8 cellular contexts compared by ENCODE assay signal in the genomic region with DNA sequence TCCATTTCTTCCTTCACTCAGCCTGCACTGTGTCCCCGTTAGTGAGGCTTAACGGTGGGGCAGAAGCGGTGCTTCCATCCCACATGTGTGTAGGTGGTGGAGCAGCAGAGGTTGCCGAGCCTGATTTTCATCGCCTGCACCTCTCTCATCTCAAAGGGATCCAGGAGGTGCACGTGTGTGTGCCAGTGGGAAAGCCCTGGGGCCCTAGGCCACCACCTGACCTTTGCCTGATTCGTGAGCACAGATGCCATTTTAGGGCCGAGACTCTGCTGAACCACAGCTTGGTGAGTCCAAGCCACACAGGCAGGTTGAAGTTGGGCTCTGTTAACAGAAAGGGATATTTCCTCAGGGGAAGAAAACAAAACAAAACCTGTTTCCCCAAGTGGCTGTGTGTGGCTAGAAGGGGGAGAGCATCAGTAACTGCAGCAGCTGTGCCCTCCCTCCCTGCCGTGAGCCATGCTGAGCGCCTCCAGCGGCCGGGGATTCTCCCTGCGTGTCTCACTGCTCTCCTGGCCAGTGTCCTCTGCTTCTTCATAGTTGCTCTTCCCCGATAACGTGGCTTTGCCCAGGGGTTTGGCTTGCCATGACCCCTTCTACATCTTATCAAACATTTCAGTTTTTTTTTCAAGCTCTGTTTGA.
A peak's percentile ranks its signal among the peaks of the same experiment; 100 is the strongest.
DNase-seq lines count a peak whose midpoint lies in the region; ATAC-seq and TF ChIP-seq lines count a peak whose summit lies in the region.

No MANE protein-coding gene starts in this region.

- H3K9me3 Mint-ChIP-seq in activated CD4-positive, alpha-beta T cell treated with anti-CD3 and anti-CD28 coated beads for 36 hours (ENCODE audit: low read depth), result peaks cover 6% of the 10 kb centered on the region
- peaks cover 0 to 5% of the 10 kb centered on the region in 2 donors for H3K9me3 Mint-ChIP-seq in activated naive CD4-positive, alpha-beta T cell treated with anti-CD3 and anti-CD28 coated beads, Interleukin-2, amount 50 U/mL, for 72 hours
- H3K9me3 Mint-ChIP-seq in naive thymus-derived CD4-positive, alpha-beta T cell, result peaks cover 0 to 6% (median 0%) of the 10 kb centered on the region in 11 donors

- H3K27ac ChIP-seq in naive thymus-derived CD4-positive, alpha-beta T cell (ENCODE audit: low read depth, low read length), result no peak overlapping the region

- H3K4me3 ChIP-seq in naive thymus-derived CD4-positive, alpha-beta T cell (ENCODE audit: low read length), result no peak overlapping the region

- H3K27me3 ChIP-seq in naive thymus-derived CD4-positive, alpha-beta T cell (ENCODE audit: control insufficient read depth in 2 of 2, insufficient read depth in 2 of 2, low read length in 2 of 2), result no peaks in the 10 kb centered on the region

- POLR2A ChIA-PET in activated CD4-positive, alpha-beta T cell treated with anti-CD3 and anti-CD28 coated beads for 36 hours (lab: Charles Lee), result no interaction called here
- POLR2A ChIA-PET in naive thymus-derived CD4-positive, alpha-beta T cell (lab: Charles Lee), result no interaction called here

- H3K4me3 Mint-ChIP-seq in activated CD4-positive, alpha-beta T cell treated with anti-CD3 and anti-CD28 coated beads for 36 hours, result peak overlapping the region; percentile 25
- H3K4me3 Mint-ChIP-seq in naive thymus-derived CD4-positive, alpha-beta T cell, result peak overlapping the region in 8 of 10 donors; percentile 14 to 64 (median 40)

- no peaks in the 10 kb centered on the region for H3K9me3 ChIP-seq in naive thymus-derived CD4-positive, alpha-beta T cell (ENCODE audit: control insufficient read depth in 2 of 3, low read length in 3 of 3)

- H3K27ac Mint-ChIP-seq in activated CD4-positive, alpha-beta T cell treated with anti-CD3 and anti-CD28 coated beads for 36 hours, result peak overlapping the region; percentile 59
- peak overlapping the region; percentile 80 to 89 for H3K27ac Mint-ChIP-seq in activated naive CD4-positive, alpha-beta T cell treated with anti-CD3 and anti-CD28 coated beads, Interleukin-2, amount 50 U/mL, for 72 hours
- peak overlapping the region in 8 of 9 donors; percentile 3 to 91 (median 75) for H3K27ac Mint-ChIP-seq in naive thymus-derived CD4-positive, alpha-beta T cell

- peak; percentile 86 for ATAC-seq in activated CD4-positive, alpha-beta T cell treated with anti-CD3 and anti-CD28 coated beads for 36 hours
- peak; percentile 86 for ATAC-seq in HG02938 (IDR thresholded peaks at IDR 0.05; ENCODE audit: unreplicated experiment)
- peak; percentile 78 to 90 for ATAC-seq in activated naive CD4-positive, alpha-beta T cell treated with anti-CD3 and anti-CD28 coated beads, Interleukin-2, amount 50 U/mL, for 72 hours
- ATAC-seq in naive thymus-derived CD4-positive, alpha-beta T cell, result peak; percentile 75
- ATAC-seq in omental fat pad (ENCODE audit: low FRiP score), result no peak
- ATAC-seq in GM19455 (IDR thresholded peaks at IDR 0.05; ENCODE audit: unreplicated experiment), result no peak

- H3K27me3 Mint-ChIP-seq in activated CD4-positive, alpha-beta T cell treated with anti-CD3 and anti-CD28 coated beads for 36 hours, result no peaks in the 10 kb centered on the region
- no peaks in the 10 kb centered on the region for H3K27me3 Mint-ChIP-seq in naive thymus-derived CD4-positive, alpha-beta T cell

- peak; percentile 66 for DNase-seq in activated CD4-positive, alpha-beta T cell treated with anti-CD3 and anti-CD28 coated beads for 36 hours
- no peak for DNase-seq in activated CD4-positive, alpha-beta T cell treated with anti-CD3 and anti-CD28 coated beads, Interleukin-2, amount 50 U/mL, for 48 hours
- DNase-seq in activated naive CD4-positive, alpha-beta T cell treated with anti-CD3 and anti-CD28 coated beads, Interleukin-2, amount 50 U/mL, for 72 hours (ENCODE audit: low spot score in 2 of 2), result peak in 1 of 2 donors; percentile 35
- peak in 5 of 9 donors; percentile 3 to 47 (median 33) for DNase-seq in naive thymus-derived CD4-positive, alpha-beta T cell
- DNase-seq in EL (no peak), omental fat pad (ENCODE audit: low spot score) (no peak)

- intact Hi-C loops in activated CD4-positive, alpha-beta T cell treated with anti-CD3 and anti-CD28 coated beads for 36 hours (cut with DNase I, micrococcal nuclease), result no loop called here
- intact Hi-C loops in naive thymus-derived CD4-positive, alpha-beta T cell (cut with micrococcal nuclease), result loop anchor here in 1 of 2 donors (2.0 kb wide), 1 partner anchor 18 kb away; no protein-coding TSS in a partner anchor

- H3K4me1 Mint-ChIP-seq in activated CD4-positive, alpha-beta T cell treated with anti-CD3 and anti-CD28 coated beads for 36 hours, result peaks cover 17% of the 10 kb centered on the region
- H3K4me1 Mint-ChIP-seq in naive thymus-derived CD4-positive, alpha-beta T cell, result peaks cover 17 to 70% (median 64%) of the 10 kb centered on the region in 7 donors

- H3K36me3 Mint-ChIP-seq in activated CD4-positive, alpha-beta T cell treated with anti-CD3 and anti-CD28 coated beads for 36 hours (ENCODE audit: low read depth), result peaks cover 26% of the 10 kb centered on the region
- H3K36me3 Mint-ChIP-seq in activated naive CD4-positive, alpha-beta T cell treated with anti-CD3 and anti-CD28 coated beads, Interleukin-2, amount 50 U/mL, for 72 hours, result peaks cover 6 to 23% of the 10 kb centered on the region in 2 donors
- H3K36me3 Mint-ChIP-seq in naive thymus-derived CD4-positive, alpha-beta T cell, result peaks cover 0 to 27% (median 8%) of the 10 kb centered on the region in 5 donors

- no peak for TF ChIP-seq CTCF in omental fat pad (IDR thresholded peaks at IDR 0.05)

- H3K4me1 ChIP-seq in naive thymus-derived CD4-positive, alpha-beta T cell (ENCODE audit: control insufficient read depth in 2 of 2, insufficient read depth in 2 of 2, low read length in 2 of 2), result peaks cover 0 to 9% of the 10 kb centered on the region in 2 donors

- H3K36me3 ChIP-seq in naive thymus-derived CD4-positive, alpha-beta T cell (ENCODE audit: control insufficient read depth in 2 of 3, insufficient read depth in 3 of 3, low read length in 3 of 3), result peaks cover 0 to 10% (median 6%) of the 10 kb centered on the region in 3 experiments

- CTCF ChIA-PET in activated CD4-positive, alpha-beta T cell treated with anti-CD3 and anti-CD28 coated beads for 36 hours (lab: Charles Lee), result interaction anchor here (0.9 to 2.2 kb wide), 7 partner anchors 21 to 117 kb away, joined by 3 to 7 read pairs (median 3); no protein-coding TSS in a partner anchor
- CTCF ChIA-PET in naive thymus-derived CD4-positive, alpha-beta T cell (lab: Charles Lee), result interaction anchor here (1.3 kb wide), 1 partner anchor 98 kb away, joined by 5 read pairs; no protein-coding TSS in a partner anchor

Comparison
In these comparisons a context has a peak if more than half of its experiments do, and no peak if none do; other contexts are left out.
1. DNase-seq: peak in activated CD4-positive, alpha-beta T cell treated with anti-CD3 and anti-CD28 coated beads for 36 hours (single experiment) and naive thymus-derived CD4-positive, alpha-beta T cell (5 of 9); none in activated CD4-positive, alpha-beta T cell treated with anti-CD3 and anti-CD28 coated beads, Interleukin-2, amount 50 U/mL, for 48 hours (0 of 2), EL (single experiment) and omental fat pad (single experiment).
2. ATAC-seq: peak in activated CD4-positive, alpha-beta T cell treated with anti-CD3 and anti-CD28 coated beads for 36 hours (single experiment), HG02938 (single experiment), activated naive CD4-positive, alpha-beta T cell treated with anti-CD3 and anti-CD28 coated beads, Interleukin-2, amount 50 U/mL, for 72 hours (2 of 2) and naive thymus-derived CD4-positive, alpha-beta T cell (single experiment); none in omental fat pad (single experiment) and GM19455 (single experiment).
3. Peak in every context shown above with its lines, with median percentiles within 50 percentile points of each other: H3K27ac Mint-ChIP-seq.